18 cellular contexts compared by ENCODE assay signal in genomic region chr17:6048486-6048885, GRCh38.
A peak's percentile ranks its signal among the peaks of the same experiment; 100 is the strongest.
DNase-seq lines count a peak whose midpoint lies in the region; ATAC-seq, FAIRE-seq and TF ChIP-seq lines count a peak whose summit lies in the region.
"Had no signal": no experiment of that assay in that cellular context is flagged by ENCODE, and none has a peak within 500 bp of the region (broad histone marks: within the 10 kb centered on the region; RNA-seq: fewer than 3 reads in every experiment).

No MANE protein-coding gene starts in this region.

- H3K27ac Mint-ChIP-seq in nephron = peak overlapping the region; percentile 43 to 69 (median 47)
- H3K27ac Mint-ChIP-seq: CD4-positive, alpha-beta memory T cell; GM23338 had no signal

- H3K4me1 Mint-ChIP-seq in nephron = peaks cover 12% of the 10 kb centered on the region
- H3K4me1 Mint-ChIP-seq: CD4-positive, alpha-beta memory T cell; GM23338 had no signal

- H3K4me1 ChIP-seq in HAP-1 = no peaks in the 10 kb centered on the region

- H3K36me3 ChIP-seq in HAP-1 (replicated peaks) = no peaks in the 10 kb centered on the region

- H3K9me3 ChIP-seq in HAP-1 = no peaks in the 10 kb centered on the region

- in situ Hi-C loops in ACHN (cut with HindIII; ENCODE audit: low pct_ligation_motif_present, low pct_unique_long_range_greater_than_20kb, low sequenced_read_pairs) (no loop called here), HAP-1 (cut with MboI; ENCODE audit: low sequenced_read_pairs) (no loop called here)

- peak; percentile 91 for FAIRE-seq in RCC 7860 (lab: Jason Lieb, UNC)
- FAIRE-seq: D721Med, G401.6, GM12891 had no signal

- no peak for ATAC-seq in GM19455 (IDR thresholded peaks at IDR 0.05; ENCODE audit: unreplicated experiment)
- ATAC-seq: GM23338 had no signal

- peaks cover 4% of the 10 kb centered on the region for H3K27me3 ChIP-seq in HAP-1 (ENCODE audit: low read depth)

- no peaks in the 10 kb centered on the region for H3K36me3 Mint-ChIP-seq in nephron (ENCODE audit: low read depth)
- H3K36me3 Mint-ChIP-seq: CD4-positive, alpha-beta memory T cell had no signal

- no peak overlapping the region for H3K4me3 Mint-ChIP-seq in nephron
- H3K4me3 Mint-ChIP-seq: CD4-positive, alpha-beta memory T cell; GM23338 had no signal

- no peak for TF ChIP-seq CTCF in nephron (IDR thresholded peaks at IDR 0.05; ENCODE audit: unreplicated experiment in 3 of 3)

- DNase-seq in ACHN (peak; percentile 60), RCC 7860 (ENCODE audit: low spot score) (peak; percentile 80), glomerular visceral epithelial cell (ENCODE audit: extremely low spot score) (peak; percentile 46), HAP-1 (ENCODE audit: low spot score in 2 of 2) (no peak), NCI-H446 treated with DMSO at 0.1 percent for 48 hours (lab: John Stamatoyannopoulos, UW) (no peak), NCI-H2081 treated with DMSO at 0.1 percent for 48 hours (lab: John Stamatoyannopoulos, UW) (no peak)
- DNase-seq: AML-193; CD4-positive, alpha-beta memory T cell; DMS153; DMS79 treated with DMSO at 0.1 percent for 48 hours; EL; H7 had no signal

- H3K4me3 ChIP-seq in HAP-1 = no peak overlapping the region
- H3K4me3 ChIP-seq: GM23338 had no signal

- peaks cover 19% of the 10 kb centered on the region for H3K27me3 Mint-ChIP-seq in nephron (ENCODE audit: low read depth)

- H3K9me3 Mint-ChIP-seq in nephron = no peaks in the 10 kb centered on the region
- H3K9me3 Mint-ChIP-seq: CD4-positive, alpha-beta memory T cell; GM23338 had no signal

Comparison
In these comparisons a context has a peak if more than half of its experiments do, and no peak if none do; other contexts are left out.
1. DNase-seq: peak in ACHN (single experiment), RCC 7860 (single experiment) and glomerular visceral epithelial cell (single experiment); none in HAP-1 (0 of 2), NCI-H446 treated with DMSO at 0.1 percent for 48 hours (single experiment) and NCI-H2081 treated with DMSO at 0.1 percent for 48 hours (single experiment).